ENCODE assay signal across 22 cellular contexts in the genomic region with DNA sequence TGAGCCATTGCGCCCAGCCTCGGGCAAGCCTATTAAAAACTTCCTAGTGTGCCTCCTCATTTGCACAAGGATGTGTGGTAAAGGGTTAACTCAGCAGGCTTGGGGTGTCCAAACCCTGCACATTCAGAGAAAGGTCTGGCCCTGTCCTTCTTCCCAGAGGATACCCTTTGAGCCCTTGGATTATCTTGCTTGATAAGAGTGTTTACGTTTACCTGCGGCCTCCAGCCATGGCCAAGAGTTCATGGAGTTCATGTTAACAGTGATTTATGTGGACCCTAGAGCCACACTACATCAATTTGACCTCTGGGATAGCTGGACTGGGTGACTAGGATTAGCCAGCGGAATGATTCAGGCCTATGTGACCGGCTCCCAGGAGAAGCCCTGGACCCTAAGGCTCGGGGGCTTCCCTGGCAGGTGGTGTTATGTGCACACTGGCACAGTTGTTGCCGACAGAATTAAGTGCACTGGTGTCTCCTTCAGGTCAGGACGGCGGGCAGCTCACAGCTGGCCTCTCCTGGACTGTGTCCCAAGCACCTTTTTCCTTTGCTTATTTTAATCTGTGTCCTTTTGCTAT.
"Had no signal": no experiment of that assay in that cellular context is flagged by ENCODE, and none has a peak within 500 bp of the region (broad histone marks: within the 10 kb centered on the region; RNA-seq: fewer than 3 reads in every experiment).

No MANE protein-coding gene starts in this region.

- H3K36me3 Mint-ChIP-seq: activated naive CD8-positive, alpha-beta T cell had no signal

- DNase-seq: activated CD4-positive, alpha-beta T cell treated with anti-CD3 and anti-CD28 coated beads for 36 hours; activated CD4-positive, alpha-beta T cell treated with anti-CD3 and anti-CD28 coated beads, Interleukin-2, amount 50 U/mL, for 48 hours; activated CD8-positive, alpha-beta memory T cell treated with anti-CD3 and anti-CD28 coated beads, Interleukin-2, amount 50 U/mL, for 48 hours; activated naive CD4-positive, alpha-beta T cell; activated T-cell treated with anti-CD3 and anti-CD28 coated beads, Interleukin-2, amount 50 U/mL, for 4 hours; adrenal gland; brain microvascular endothelial cell; caudate nucleus; effector memory CD4-positive, alpha-beta T cell; foreskin melanocyte; hippocampal formation; kidney glomerular epithelial cell; naive B cell; occipital lobe; stimulated activated CD4-positive, alpha-beta T cell treated with anti-CD3 and anti-CD28 coated beads, Interleukin-4, amount 100 ng/mL, for 1 hour; stimulated activated naive CD8-positive, alpha-beta T cell treated with anti-CD3 and anti-CD28 coated beads, Interleukin-15, Interleukin-2, amounts not matched to agents 100 U/mL and 50 U/mL, for 24 hours; substantia nigra; T-helper 9 cell had no signal

- H3K4me3 Mint-ChIP-seq: activated CD4-positive, alpha-beta T cell treated with anti-CD3 and anti-CD28 coated beads for 36 hours; activated naive CD8-positive, alpha-beta T cell; activated T-cell treated with anti-CD3 and anti-CD28 coated beads, Interleukin-2, amount 50 U/mL, for 4 hours; memory B cell; naive B cell had no signal

- ATAC-seq: activated CD4-positive, alpha-beta T cell treated with anti-CD3 and anti-CD28 coated beads for 36 hours; activated T-cell treated with anti-CD3 and anti-CD28 coated beads, Interleukin-2, amount 50 U/mL, for 4 hours; sciatic nerve; stimulated activated naive CD8-positive, alpha-beta T cell treated with anti-CD3 and anti-CD28 coated beads, Interleukin-15, Interleukin-2, amounts not matched to agents 100 U/mL and 50 U/mL, for 24 hours had no signal

- H3K9me3 Mint-ChIP-seq: activated T-cell treated with anti-CD3 and anti-CD28 coated beads, Interleukin-2, amount 50 U/mL, for 4 hours; activated T-helper 2 cell treated with anti-CD3 and anti-CD28 coated beads, Interferon-gamma antibody, Interleukin-2, Interleukin-4, amounts not matched to agents 10 μg/mL and 5 μg/mL and 100 μg/mL, durations not matched to agents 14 hours and 24 hours and 36 hours; memory B cell; naive B cell had no signal

- H3K4me1 Mint-ChIP-seq: memory B cell had no signal

- H3K27ac Mint-ChIP-seq: activated CD4-positive, alpha-beta T cell treated with anti-CD3 and anti-CD28 coated beads for 36 hours; activated naive CD8-positive, alpha-beta T cell; activated T-helper 2 cell treated with anti-CD3 and anti-CD28 coated beads, Interferon-gamma antibody, Interleukin-2, Interleukin-4, amounts not matched to agents 10 μg/mL and 5 μg/mL and 100 μg/mL, durations not matched to agents 14 hours and 24 hours and 36 hours; memory B cell; naive B cell had no signal

- H3K27me3 Mint-ChIP-seq: activated CD4-positive, alpha-beta T cell treated with anti-CD3 and anti-CD28 coated beads for 36 hours; activated naive CD8-positive, alpha-beta T cell; memory B cell; naive B cell had no signal
